Comparison of ENCODE assay signal across 13 cellular contexts in the genomic region with DNA sequence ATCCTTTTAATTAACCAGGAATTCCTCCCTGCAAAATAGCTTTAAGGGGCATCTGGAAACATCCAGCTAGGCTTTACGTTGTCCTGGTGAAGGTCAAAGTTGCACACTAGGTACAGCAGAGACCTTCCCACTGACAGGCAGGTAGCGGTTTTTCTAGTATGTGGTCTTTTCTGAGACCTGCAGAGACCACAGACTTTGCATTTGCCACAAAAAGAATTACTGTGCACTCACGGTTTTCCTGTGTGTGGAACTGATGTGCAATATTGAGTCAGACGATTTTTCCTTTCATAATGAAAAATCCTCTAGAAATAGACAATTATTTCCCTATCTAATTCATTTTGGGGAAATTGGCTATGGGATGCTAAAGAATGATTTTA.
DNase-seq lines count a peak whose midpoint lies in the region; ATAC-seq and TF ChIP-seq lines count a peak whose summit lies in the region.
"Had no signal": no experiment of that assay in that cellular context is flagged by ENCODE, and none has a peak within 500 bp of the region (broad histone marks: within the 10 kb centered on the region; RNA-seq: fewer than 3 reads in every experiment).

No MANE protein-coding gene starts in this region.

- peaks cover 0 to 86% (median 56%) of the 10 kb centered on the region in 4 donors for H3K4me1 ChIP-seq in esophagus muscularis mucosa
- H3K4me1 ChIP-seq in A673 (ENCODE audit: insufficient read depth, low read length, poor library complexity, severe bottlenecking) = no peaks in the 10 kb centered on the region
- H3K4me1 ChIP-seq: heart left ventricle had no signal

- H3K36me3 ChIP-seq in esophagus muscularis mucosa (no peaks in the 10 kb centered on the region), A673 (ENCODE audit: insufficient read depth, low read length, poor library complexity, severe bottlenecking) (no peaks in the 10 kb centered on the region)
- H3K36me3 ChIP-seq: heart left ventricle, WERI-Rb-1 had no signal

- TF ChIP-seq EP300 in esophagus muscularis mucosa (IDR thresholded peaks at IDR 0.05) = no peak

- intact Hi-C loops in esophagus muscularis mucosa (cut with DNase I) = no loop called here
- intact Hi-C loops in A673 (cut with micrococcal nuclease; ENCODE audit: unreplicated experiment) = no loop called here

- TF ChIP-seq CTCF in esophagus muscularis mucosa (IDR thresholded peaks at IDR 0.05) = no peak
- no peak for TF ChIP-seq CTCF in A673 (conservative IDR thresholded peaks at IDR 0.05; ENCODE audit: low read depth, low read length)

- WGBS in esophagus muscularis mucosa = 65% methylated on average over 4 of the region's 4 CpGs

- CTCF ChIA-PET in A673 (lab: Charles Lee) = no interaction called here

- TF ChIP-seq POLR2A in esophagus muscularis mucosa (IDR thresholded peaks at IDR 0.05; ENCODE audit: low read depth) = no peak

- H3K27ac ChIP-seq in esophagus muscularis mucosa (replicated peaks in 1 of 4) (peak overlapping the region; percentile 58 to 61 (median 60)), A673 (ENCODE audit: low read depth, low read length, poor library complexity, severe bottlenecking) (no peak overlapping the region)
- H3K27ac ChIP-seq: heart left ventricle, WERI-Rb-1 had no signal

- H3K27me3 ChIP-seq in esophagus muscularis mucosa (no peaks in the 10 kb centered on the region), A673 (replicated peaks; ENCODE audit: insufficient read depth, low read depth, low read length, poor library complexity) (no peaks in the 10 kb centered on the region)
- H3K27me3 ChIP-seq: heart left ventricle had no signal

- no peak overlapping the region for H3K4me3 ChIP-seq in esophagus muscularis mucosa
- H3K4me3 ChIP-seq in A673 (ENCODE audit: low read depth, low read length, poor library complexity, severe bottlenecking) = no peak overlapping the region
- H3K4me3 ChIP-seq: heart left ventricle had no signal

- POLR2A ChIA-PET in A673 (lab: Charles Lee; ENCODE audit: low non-redundant PET) = no interaction called here

- DNase-seq in GM19238 (ENCODE audit: insufficient read length, low spot score) (peak; percentile 7), esophagus muscularis mucosa (ENCODE audit: extremely low spot score) (no peak), NCI-H526 (lab: John Stamatoyannopoulos, UW) (no peak), cerebellar cortex (ENCODE audit: low spot score) (no peak), A673 (ENCODE audit: low spot score) (no peak)
- DNase-seq: activated T-cell treated with anti-CD3 and anti-CD28 coated beads, Interleukin-2, amount 50 U/mL, for 72 hours; heart left ventricle; mammary epithelial cell; NCI-H2029 treated with DMSO at 0.1 percent for 48 hours; stimulated activated CD4-positive, alpha-beta T cell treated with anti-CD3 and anti-CD28 coated beads, Interleukin-4, amount 100 ng/mL, for 4 hours; WERI-Rb-1 had no signal

- BruUV-seq in A673 (replicated peaks; lab: Mats Ljungman, UMichigan) = no TSS peak

- peak; percentile 98 for ATAC-seq in GM21723 (IDR thresholded peaks at IDR 0.05; ENCODE audit: unreplicated experiment)
- ATAC-seq in HG03108 (IDR thresholded peaks at IDR 0.05; ENCODE audit: unreplicated experiment) = peak; percentile 86
- ATAC-seq: heart left ventricle had no signal

- H3K9me3 ChIP-seq in esophagus muscularis mucosa (no peaks in the 10 kb centered on the region), A673 (ENCODE audit: low read depth, low read length, poor library complexity, severe bottlenecking) (no peaks in the 10 kb centered on the region)
- H3K9me3 ChIP-seq: heart left ventricle had no signal
